In genomic region chr6:36765943-36766648, GRCh38 we compare ENCODE assay signal across 8 cellular contexts.
DNase-seq lines count a peak whose midpoint lies in the region; ATAC-seq and TF ChIP-seq lines count a peak whose summit lies in the region.

No MANE protein-coding gene starts in this region.

- no peak overlapping the region for H3K4me3 ChIP-seq in CD4-positive, CD25-positive, alpha-beta regulatory T cell (ENCODE audit: low read depth, low read length)
- no peak overlapping the region for H3K4me3 ChIP-seq in Jurkat, Clone E6-1 (ENCODE audit: low read length)
- H3K4me3 ChIP-seq in PC-3 (ENCODE audit: low read length) (no peak overlapping the region), esophagus squamous epithelium (no peak overlapping the region)

- peak; percentile 56 to 85 (median 74) for DNase-seq in CD4-positive, CD25-positive, alpha-beta regulatory T cell
- DNase-seq in Jurkat, Clone E6-1 (ENCODE audit: low read depth, low spot score) = peak; percentile 69
- peak; percentile 90 for DNase-seq in PC-3
- DNase-seq in activated T-cell treated with anti-CD3 and anti-CD28 coated beads for 48 hours (ENCODE audit: low read depth) = peak; percentile 76
- DNase-seq in esophagus squamous epithelium (lab: John Stamatoyannopoulos, UW) = no peak
- peak; percentile 75 for DNase-seq in stimulated activated naive B cell treated with anti-CD40 and anti-IgM and Interleukin-4, amounts not matched to agents 10 μg/mL and 1 μg/mL and 100 μg/mL, for 72 hours

- WGBS in esophagus squamous epithelium, 2 donors = 39 to 53% methylated on average over 4 to 5 of the region's 13 CpGs

- peak; percentile 97 for TF ChIP-seq CTCF in PC-3 (conservative IDR thresholded peaks at IDR 0.05; ENCODE audit: low read depth, low read length)
- TF ChIP-seq CTCF in esophagus squamous epithelium (IDR thresholded peaks at IDR 0.05) = peak; percentile 70 to 96 (median 92)
- TF ChIP-seq CTCF in nephron (IDR thresholded peaks at IDR 0.05; ENCODE audit: unreplicated experiment in 3 of 3) = peak; percentile 84 to 94 (median 85)

- no peak overlapping the region for H2AFZ ChIP-seq in PC-3 (ENCODE audit: low read length)

- no peak overlapping the region for H3K9ac ChIP-seq in PC-3 (ENCODE audit: low read length)

- no peaks in the 10 kb centered on the region for H3K9me3 Mint-ChIP-seq in CD4-positive, CD25-positive, alpha-beta regulatory T cell
- H3K9me3 Mint-ChIP-seq in nephron = no peaks in the 10 kb centered on the region
- H3K9me3 Mint-ChIP-seq in stimulated activated naive B cell treated with anti-CD40 and anti-IgM and Interleukin-4, amounts not matched to agents 10 μg/mL and 1 μg/mL and 100 μg/mL, for 72 hours = no peaks in the 10 kb centered on the region

- H3K27ac ChIP-seq in CD4-positive, CD25-positive, alpha-beta regulatory T cell (ENCODE audit: insufficient read depth, low read length, poor library complexity, severe bottlenecking) = no peak overlapping the region
- H3K27ac ChIP-seq in PC-3 (ENCODE audit: low read length) (no peak overlapping the region), esophagus squamous epithelium (peak overlapping the region in 1 of 4 donors; percentile 22)

- no peaks in the 10 kb centered on the region for H3K36me3 Mint-ChIP-seq in CD4-positive, CD25-positive, alpha-beta regulatory T cell
- no peaks in the 10 kb centered on the region for H3K36me3 Mint-ChIP-seq in nephron (ENCODE audit: low read depth)
- no peaks in the 10 kb centered on the region for H3K36me3 Mint-ChIP-seq in stimulated activated naive B cell treated with anti-CD40 and anti-IgM and Interleukin-4, amounts not matched to agents 10 μg/mL and 1 μg/mL and 100 μg/mL, for 72 hours

- H3K9me3 ChIP-seq in CD4-positive, CD25-positive, alpha-beta regulatory T cell (ENCODE audit: control insufficient read depth in 2 of 2, low read length in 2 of 2) = no peaks in the 10 kb centered on the region
- H3K9me3 ChIP-seq in PC-3 (ENCODE audit: low read length) = no peaks in the 10 kb centered on the region
- H3K9me3 ChIP-seq in esophagus squamous epithelium = no peaks in the 10 kb centered on the region

- TF ChIP-seq POLR2A in esophagus squamous epithelium (IDR thresholded peaks at IDR 0.05) = no peak

- no peaks in the 10 kb centered on the region for H3K27me3 Mint-ChIP-seq in CD4-positive, CD25-positive, alpha-beta regulatory T cell
- H3K27me3 Mint-ChIP-seq in nephron (ENCODE audit: low read depth) = peaks cover 11% of the 10 kb centered on the region
- H3K27me3 Mint-ChIP-seq in stimulated activated naive B cell treated with anti-CD40 and anti-IgM and Interleukin-4, amounts not matched to agents 10 μg/mL and 1 μg/mL and 100 μg/mL, for 72 hours = no peaks in the 10 kb centered on the region

- no peaks in the 10 kb centered on the region for H3K79me2 ChIP-seq in PC-3 (ENCODE audit: low read length)

- H3K4me1 Mint-ChIP-seq in CD4-positive, CD25-positive, alpha-beta regulatory T cell = peaks cover 25 to 40% (median 30%) of the 10 kb centered on the region in 4 donors
- peaks cover 22% of the 10 kb centered on the region for H3K4me1 Mint-ChIP-seq in nephron
- peaks cover 32 to 53% of the 10 kb centered on the region in 2 donors for H3K4me1 Mint-ChIP-seq in stimulated activated naive B cell treated with anti-CD40 and anti-IgM and Interleukin-4, amounts not matched to agents 10 μg/mL and 1 μg/mL and 100 μg/mL, for 72 hours

- intact Hi-C loops in PC-3 (cut with micrococcal nuclease) (loop anchor here (1.0 to 10.0 kb wide), 4 partner anchors 16 to 449 kb away; no protein-coding TSS in a partner anchor), esophagus squamous epithelium (cut with DNase I) (loop anchor here (5.0 to 10.0 kb wide), 2 partner anchors 81 to 439 kb away; no protein-coding TSS in a partner anchor)

- H3K27me3 ChIP-seq in CD4-positive, CD25-positive, alpha-beta regulatory T cell (ENCODE audit: control insufficient read depth, insufficient read depth, low read length) = no peaks in the 10 kb centered on the region
- H3K27me3 ChIP-seq in PC-3 (ENCODE audit: low read length) (no peaks in the 10 kb centered on the region), esophagus squamous epithelium (no peaks in the 10 kb centered on the region)

- POLR2A ChIA-PET in PC-3 (lab: Charles Lee; ENCODE audit: unreplicated experiment) = no interaction called here

- no peaks in the 10 kb centered on the region for H3K36me3 ChIP-seq in CD4-positive, CD25-positive, alpha-beta regulatory T cell (ENCODE audit: control insufficient read depth, insufficient read depth, low read length)
- H3K36me3 ChIP-seq in PC-3 (ENCODE audit: low read depth, low read length) (no peaks in the 10 kb centered on the region), esophagus squamous epithelium (no peaks in the 10 kb centered on the region)

- H3K27ac Mint-ChIP-seq in CD4-positive, CD25-positive, alpha-beta regulatory T cell = no peak overlapping the region
- peak overlapping the region; percentile 65 to 78 (median 74) for H3K27ac Mint-ChIP-seq in nephron
- peak overlapping the region; percentile 28 for H3K27ac Mint-ChIP-seq in stimulated activated naive B cell treated with anti-CD40 and anti-IgM and Interleukin-4, amounts not matched to agents 10 μg/mL and 1 μg/mL and 100 μg/mL, for 72 hours

- CTCF ChIA-PET in PC-3 (lab: Charles Lee) = interaction anchor here (1.0 to 1.1 kb wide), 2 partner anchors 16 to 17 kb away, joined by 5 to 13 read pairs; no protein-coding TSS in a partner anchor

- BruUV-seq in PC-3 (replicated peaks; lab: Mats Ljungman, UMichigan) = no TSS peak

- ATAC-seq in CD4-positive, CD25-positive, alpha-beta regulatory T cell (ENCODE audit: low read depth in 2 of 2) = peak; percentile 74 to 79
- peak; percentile 89 for ATAC-seq in GM19463 (IDR thresholded peaks at IDR 0.05; ENCODE audit: unreplicated experiment)
- peak; percentile 75 for ATAC-seq in PC-3
- peak; percentile 95 for ATAC-seq in stimulated activated naive B cell treated with anti-CD40 and anti-IgM and Interleukin-4, amounts not matched to agents 10 μg/mL and 1 μg/mL and 100 μg/mL, for 72 hours (replicated peaks)

- peaks cover 27% of the 10 kb centered on the region for H3K4me1 ChIP-seq in CD4-positive, CD25-positive, alpha-beta regulatory T cell (ENCODE audit: control insufficient read depth, insufficient read depth, low read length, poor library complexity, severe bottlenecking)
- peaks cover 25% of the 10 kb centered on the region for H3K4me1 ChIP-seq in PC-3 (ENCODE audit: insufficient read depth, low read length)
- H3K4me1 ChIP-seq in esophagus squamous epithelium = peaks cover 0 to 38% (median 18%) of the 10 kb centered on the region in 3 donors

- peaks cover 4% of the 10 kb centered on the region for H3F3A ChIP-seq in PC-3 (ENCODE audit: low read length, unreplicated experiment)

- peak overlapping the region in 3 of 4 donors; percentile 38 to 62 (median 52) for H3K4me3 Mint-ChIP-seq in CD4-positive, CD25-positive, alpha-beta regulatory T cell
- peak overlapping the region in 1 of 3 experiments; percentile 43 for H3K4me3 Mint-ChIP-seq in nephron
- no peak overlapping the region for H3K4me3 Mint-ChIP-seq in stimulated activated naive B cell treated with anti-CD40 and anti-IgM and Interleukin-4, amounts not matched to agents 10 μg/mL and 1 μg/mL and 100 μg/mL, for 72 hours

- no peaks in the 10 kb centered on the region for H3K9me2 ChIP-seq in PC-3 (replicated peaks; ENCODE audit: low read length)

- H4K20me1 ChIP-seq in PC-3 (ENCODE audit: low read length) = no peaks in the 10 kb centered on the region

- H3K4me2 ChIP-seq in PC-3 (ENCODE audit: low read length) = no peak overlapping the region

Comparison
In these comparisons a context has a peak if more than half of its experiments do, and no peak if none do; other contexts are left out.
1. H3K27ac Mint-ChIP-seq: peak in nephron (3 of 3) and stimulated activated naive B cell treated with anti-CD40 and anti-IgM and Interleukin-4, amounts not matched to agents 10 μg/mL and 1 μg/mL and 100 μg/mL, for 72 hours (single experiment); none in CD4-positive, CD25-positive, alpha-beta regulatory T cell (0 of 3).
2. H3K4me3 Mint-ChIP-seq: peak in CD4-positive, CD25-positive, alpha-beta regulatory T cell (3 of 4); none in stimulated activated naive B cell treated with anti-CD40 and anti-IgM and Interleukin-4, amounts not matched to agents 10 μg/mL and 1 μg/mL and 100 μg/mL, for 72 hours (0 of 2).
3. Peak in every context shown above with its lines, with median percentiles within 50 percentile points of each other: ATAC-seq and CTCF ChIP-seq.